Comparison of ENCODE assay signal across 22 cellular contexts in the genomic region with DNA sequence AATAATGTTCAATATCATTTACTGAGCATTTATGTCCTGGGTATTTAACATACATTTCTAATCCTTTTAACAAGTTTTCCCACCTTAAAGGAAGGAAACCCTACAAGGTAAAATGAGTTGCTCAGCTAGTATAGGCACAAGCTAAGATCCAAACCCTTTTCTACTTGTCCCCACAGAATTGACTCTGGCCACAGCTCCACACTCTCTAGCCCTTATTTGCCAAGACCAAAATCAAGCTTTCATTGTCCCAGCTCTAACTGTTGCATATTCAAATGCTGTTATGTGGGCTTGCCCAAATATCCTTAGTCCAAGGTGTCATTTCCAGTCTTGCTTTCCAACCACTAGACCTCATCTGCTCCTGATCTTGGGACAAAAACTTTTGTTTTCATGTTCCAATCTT.
"Had no signal": no experiment of that assay in that cellular context is flagged by ENCODE, and none has a peak within 500 bp of the region (broad histone marks: within the 10 kb centered on the region; RNA-seq: fewer than 3 reads in every experiment).

No MANE protein-coding gene starts in this region.

- H3K4me1 ChIP-seq: right atrium auricular region, sigmoid colon, transverse colon had no signal

- DNase-seq: cortex of kidney; dorsolateral prefrontal cortex; effector CD8-positive, alpha-beta T cell; heart left ventricle; hypothalamus; kidney; left cardiac atrium; left ventricle myocardium inferior; naive thymus-derived CD4-positive, alpha-beta T cell; posterior cingulate gyrus; sigmoid colon; stimulated activated CD4-positive, alpha-beta T cell treated with anti-CD3 and anti-CD28 coated beads, Interleukin-2, amount 100 ng/mL, for 24 hours; stimulated activated CD4-positive, alpha-beta T cell treated with anti-CD3 and anti-CD28 coated beads, Interleukin-4, amount 100 ng/mL, for 4 hours; stimulated activated naive B cell treated with anti-CD40 and anti-IgM and Interleukin-4, amounts not matched to agents 10 μg/mL and 1 μg/mL and 100 μg/mL, for 72 hours; stimulated activated naive CD8-positive, alpha-beta T cell treated with anti-CD3 and anti-CD28 coated beads, Interleukin-15, amount 100 ng/mL, for 72 hours; substantia nigra; transverse colon had no signal

- H3K27ac Mint-ChIP-seq: naive thymus-derived CD4-positive, alpha-beta T cell; stimulated activated naive B cell treated with anti-CD40 and anti-IgM and Interleukin-4, amounts not matched to agents 10 μg/mL and 1 μg/mL and 100 μg/mL, for 72 hours; stimulated activated naive CD8-positive, alpha-beta T cell treated with anti-CD3 and anti-CD28 coated beads, Interleukin-15, amount 100 ng/mL, for 72 hours had no signal

- H3K36me3 ChIP-seq: heart left ventricle, left ventricle myocardium inferior, neutrophil, right atrium auricular region, sigmoid colon, thoracic aorta, transverse colon had no signal

- H3K27ac ChIP-seq: dorsolateral prefrontal cortex, heart left ventricle, left ventricle myocardium inferior, neutrophil, right atrium auricular region, sigmoid colon, skin epidermis, thoracic aorta, transverse colon had no signal

- H3K4me3 ChIP-seq: dorsolateral prefrontal cortex, heart left ventricle, left ventricle myocardium inferior, lung, right atrium auricular region, sigmoid colon, skin epidermis, thoracic aorta, transverse colon had no signal

- H3K36me3 Mint-ChIP-seq: naive thymus-derived CD4-positive, alpha-beta T cell; stimulated activated naive B cell treated with anti-CD40 and anti-IgM and Interleukin-4, amounts not matched to agents 10 μg/mL and 1 μg/mL and 100 μg/mL, for 72 hours had no signal

- H3K9me3 Mint-ChIP-seq: naive thymus-derived CD4-positive, alpha-beta T cell; stimulated activated naive B cell treated with anti-CD40 and anti-IgM and Interleukin-4, amounts not matched to agents 10 μg/mL and 1 μg/mL and 100 μg/mL, for 72 hours; stimulated activated naive CD8-positive, alpha-beta T cell treated with anti-CD3 and anti-CD28 coated beads, Interleukin-15, amount 100 ng/mL, for 72 hours had no signal

- H3K9me3 ChIP-seq: heart left ventricle, left ventricle myocardium inferior, neutrophil, right atrium auricular region, sigmoid colon, thoracic aorta, transverse colon had no signal

- H3K27me3 ChIP-seq: dorsolateral prefrontal cortex, right atrium auricular region, sigmoid colon, transverse colon had no signal

- H3K4me1 Mint-ChIP-seq: naive thymus-derived CD4-positive, alpha-beta T cell; stimulated activated naive B cell treated with anti-CD40 and anti-IgM and Interleukin-4, amounts not matched to agents 10 μg/mL and 1 μg/mL and 100 μg/mL, for 72 hours; stimulated activated naive CD8-positive, alpha-beta T cell treated with anti-CD3 and anti-CD28 coated beads, Interleukin-15, amount 100 ng/mL, for 72 hours had no signal

- H3K4me3 Mint-ChIP-seq: naive thymus-derived CD4-positive, alpha-beta T cell; stimulated activated naive B cell treated with anti-CD40 and anti-IgM and Interleukin-4, amounts not matched to agents 10 μg/mL and 1 μg/mL and 100 μg/mL, for 72 hours; stimulated activated naive CD8-positive, alpha-beta T cell treated with anti-CD3 and anti-CD28 coated beads, Interleukin-15, amount 100 ng/mL, for 72 hours had no signal
